Comparison of ENCODE assay signal across 23 cellular contexts in the genomic region with DNA sequence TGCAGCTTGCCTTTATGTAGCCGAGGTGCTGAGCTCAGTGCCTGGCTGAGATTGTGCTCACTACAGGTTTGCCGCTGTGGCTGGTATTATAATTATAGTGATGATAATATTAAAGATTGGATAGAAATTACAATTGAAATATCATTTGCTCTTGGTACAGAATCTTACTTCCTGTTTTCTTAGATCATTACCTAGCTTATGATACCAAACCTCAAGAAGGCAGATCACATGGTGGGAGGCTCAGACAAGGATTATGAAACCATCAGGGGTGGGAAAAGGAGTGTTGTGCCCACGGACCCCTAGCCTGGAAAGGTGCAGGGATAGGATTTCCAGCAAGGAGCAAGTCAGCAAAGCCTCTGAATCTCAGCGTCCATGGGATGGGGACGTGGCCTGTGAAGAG.
DNase-seq lines count a peak whose midpoint lies in the region; ATAC-seq, FAIRE-seq and TF ChIP-seq lines count a peak whose summit lies in the region.
"Had no signal": no experiment of that assay in that cellular context is flagged by ENCODE, and none has a peak within 500 bp of the region (broad histone marks: within the 10 kb centered on the region; RNA-seq: fewer than 3 reads in every experiment).

No MANE protein-coding gene starts in this region.

- H3F3A ChIP-seq in SK-N-SH (replicated peaks; ENCODE audit: insufficient read depth) = peaks cover 28% of the 10 kb centered on the region

- peaks cover 67% of the 10 kb centered on the region for H3K36me3 Mint-ChIP-seq in activated CD4-positive, alpha-beta T cell treated with anti-CD3 and anti-CD28 coated beads, Interleukin-2, amount 10 ng/mL, durations not matched to agents 24 days and 14 days (ENCODE audit: low read depth)
- H3K36me3 Mint-ChIP-seq in activated T-helper 17 cell treated with anti-CD3 and anti-CD28 coated beads, Interleukin-2, amount 50 U/mL, for 72 hours (ENCODE audit: low read depth) = peaks cover 98% of the 10 kb centered on the region
- H3K36me3 Mint-ChIP-seq in natural killer cell treated with Interleukin-12 subunit alpha and Interleukin-12 subunit beta and Interleukin-15 and Interleukin-18, amount 100 ng/mL, for 72 hours = peaks cover 44% of the 10 kb centered on the region

- TF ChIP-seq CTCF in SK-N-SH (IDR thresholded peaks at IDR 0.05) = no peak

- no peaks in the 10 kb centered on the region for H3K27me3 ChIP-seq in SK-N-SH (ENCODE audit: insufficient read depth)
- H3K27me3 ChIP-seq: MG63, SJCRH30 had no signal

- no peaks in the 10 kb centered on the region for H3K79me2 ChIP-seq in SK-N-SH (ENCODE audit: insufficient read depth)

- peak overlapping the region; percentile 26 for H3K27ac Mint-ChIP-seq in activated CD4-positive, alpha-beta T cell treated with anti-CD3 and anti-CD28 coated beads, Interleukin-2, amount 10 ng/mL, durations not matched to agents 24 days and 14 days
- peak overlapping the region; percentile 55 for H3K27ac Mint-ChIP-seq in activated T-helper 17 cell treated with anti-CD3 and anti-CD28 coated beads, Interleukin-2, amount 50 U/mL, for 72 hours
- H3K27ac Mint-ChIP-seq in natural killer cell treated with Interleukin-12 subunit alpha and Interleukin-12 subunit beta and Interleukin-15 and Interleukin-18, amount 100 ng/mL, for 72 hours = peak overlapping the region; percentile 43 to 72

- no peak overlapping the region for H3K9ac ChIP-seq in SK-N-SH

- peaks cover 0 to 10% of the 10 kb centered on the region in 2 experiments; a peak in 1 of 4 replicates for H3K4me1 ChIP-seq in SK-N-SH (ENCODE audit: control insufficient read depth in 1 of 2, insufficient read depth in 2 of 2, low read depth in 1 of 2, low read length in 1 of 2)
- H3K4me1 ChIP-seq: SJCRH30 had no signal

- H3K4me3 Mint-ChIP-seq in activated CD4-positive, alpha-beta T cell treated with anti-CD3 and anti-CD28 coated beads, Interleukin-2, amount 10 ng/mL, durations not matched to agents 24 days and 14 days = no peak overlapping the region
- no peak overlapping the region for H3K4me3 Mint-ChIP-seq in activated T-helper 17 cell treated with anti-CD3 and anti-CD28 coated beads, Interleukin-2, amount 50 U/mL, for 72 hours
- no peak overlapping the region for H3K4me3 Mint-ChIP-seq in natural killer cell treated with Interleukin-12 subunit alpha and Interleukin-12 subunit beta and Interleukin-15 and Interleukin-18, amount 100 ng/mL, for 72 hours
- H3K4me3 Mint-ChIP-seq: nephron had no signal

- POLR2A ChIA-PET in SK-N-SH (lab: Yijun Ruan, JAX) = interaction anchor here (0.6 kb wide), 1 partner anchor 53 kb away, joined by 3 read pairs; no protein-coding TSS in a partner anchor

- no peaks in the 10 kb centered on the region for H3K9me3 ChIP-seq in SK-N-SH
- H3K9me3 ChIP-seq: MG63, SJCRH30, thoracic aorta had no signal

- no peaks in the 10 kb centered on the region for H3K9me2 ChIP-seq in SK-N-SH

- peaks cover 26% of the 10 kb centered on the region for H3K4me1 Mint-ChIP-seq in activated CD4-positive, alpha-beta T cell treated with anti-CD3 and anti-CD28 coated beads, Interleukin-2, amount 10 ng/mL, durations not matched to agents 24 days and 14 days
- peaks cover 19% of the 10 kb centered on the region for H3K4me1 Mint-ChIP-seq in activated T-helper 17 cell treated with anti-CD3 and anti-CD28 coated beads, Interleukin-2, amount 50 U/mL, for 72 hours
- H3K4me1 Mint-ChIP-seq in natural killer cell treated with Interleukin-12 subunit alpha and Interleukin-12 subunit beta and Interleukin-15 and Interleukin-18, amount 100 ng/mL, for 72 hours (ENCODE audit: low read depth in 2 of 2) = peaks cover 35 to 58% of the 10 kb centered on the region in 2 donors

- no peak overlapping the region for H3K4me3 ChIP-seq in SK-N-SH (ENCODE audit: low read depth in 2 of 2, low read length in 1 of 2)
- H3K4me3 ChIP-seq: MG63, PC-9, SJCRH30, thoracic aorta had no signal

- no peak overlapping the region for H3K27ac ChIP-seq in SK-N-SH (ENCODE audit: low read depth in 2 of 2, low read length in 1 of 2)
- H3K27ac ChIP-seq: PC-9, SJCRH30, thoracic aorta had no signal

- intact Hi-C loops in activated CD4-positive, alpha-beta T cell treated with anti-CD3 and anti-CD28 coated beads, Interleukin-2, amount 10 ng/mL, durations not matched to agents 24 days and 14 days (cut with micrococcal nuclease) = no loop called here

- WGBS in SK-N-SH (ENCODE audit: low lambda C conversion rate) = 85% methylated on average over 5 of the region's 5 CpGs

- no peak for TF ChIP-seq EP300 in SK-N-SH (IDR thresholded peaks at IDR 0.05; ENCODE audit: borderline replicate concordance in 1 of 2, low read depth in 1 of 2, low read length in 1 of 2)

- TF ChIP-seq RAD21 in SK-N-SH (IDR thresholded peaks at IDR 0.05; ENCODE audit: low read length) = no peak

- DNase-seq in activated CD4-positive, alpha-beta T cell treated with anti-CD3 and anti-CD28 coated beads, Interleukin-2, amount 10 ng/mL, durations not matched to agents 24 days and 14 days = no peak
- no peak for DNase-seq in activated CD4-positive, alpha-beta T cell treated with anti-CD3 and anti-CD28 coated beads for 48 hours
- DNase-seq in natural killer cell treated with Interleukin-12 subunit alpha and Interleukin-12 subunit beta and Interleukin-15 and Interleukin-18, amount 100 ng/mL, for 72 hours (ENCODE audit: low spot score) = no peak
- DNase-seq in GM12892 (ENCODE audit: insufficient read length) = no peak
- DNase-seq in cerebellar nuclear complex (lab: John Stamatoyannopoulos, UW) = no peak
- DNase-seq in SK-N-SH = no peak
- DNase-seq: ACHN; activated CD8-positive, alpha-beta memory T cell treated with anti-CD3 and anti-CD28 coated beads, Interleukin-2, amount 50 U/mL, for 4 hours; C1 segment of cervical spinal cord; DMS 273 treated with DMSO at 0.1 percent for 48 hours; left cardiac atrium; mesendoderm; MG63; NCI-H187 treated with DMSO at 0.1 percent for 48 hours; NCI-H2227 treated with DMSO at 0.1 percent for 48 hours; NCI-H748 treated with DMSO at 0.1 percent for 48 hours; PC-9 had no signal

- 0 out of 2 replicates have a peak, but pooled peaks cover 8% of the 10 kb centered on the region for H4K20me1 ChIP-seq in SK-N-SH (ENCODE audit: insufficient read depth)

- H3K9me3 Mint-ChIP-seq in activated CD4-positive, alpha-beta T cell treated with anti-CD3 and anti-CD28 coated beads, Interleukin-2, amount 10 ng/mL, durations not matched to agents 24 days and 14 days = no peaks in the 10 kb centered on the region
- no peaks in the 10 kb centered on the region for H3K9me3 Mint-ChIP-seq in activated T-helper 17 cell treated with anti-CD3 and anti-CD28 coated beads, Interleukin-2, amount 50 U/mL, for 72 hours
- no peaks in the 10 kb centered on the region for H3K9me3 Mint-ChIP-seq in natural killer cell treated with Interleukin-12 subunit alpha and Interleukin-12 subunit beta and Interleukin-15 and Interleukin-18, amount 100 ng/mL, for 72 hours
- H3K9me3 Mint-ChIP-seq: nephron had no signal

- no peak for FAIRE-seq in GM12892 (lab: Jason Lieb, UNC)
- FAIRE-seq: colon had no signal

- CTCF ChIA-PET in SK-N-SH (lab: Yijun Ruan, JAX) = interaction anchor here (0.9 kb wide), 1 partner anchor 49 kb away, joined by 4 read pairs; no protein-coding TSS in a partner anchor

- no peak overlapping the region for H3K4me2 ChIP-seq in SK-N-SH
- H3K4me2 ChIP-seq: PC-9 had no signal

- H2AFZ ChIP-seq in SK-N-SH (ENCODE audit: low read depth) = no peak overlapping the region
- H2AFZ ChIP-seq: PC-9 had no signal

- ATAC-seq in HG03354 (IDR thresholded peaks at IDR 0.05; ENCODE audit: poor library complexity, severe bottlenecking, unreplicated experiment) = peak; percentile 65
- ATAC-seq in activated T-helper 17 cell treated with anti-CD3 and anti-CD28 coated beads, Interleukin-2, amount 50 U/mL, for 72 hours (replicated peaks) = no peak
- ATAC-seq in natural killer cell treated with Interleukin-12 subunit alpha and Interleukin-12 subunit beta and Interleukin-15 and Interleukin-18, amount 100 ng/mL, for 72 hours = no peak
- ATAC-seq: left cardiac atrium had no signal

- H3K27me3 Mint-ChIP-seq in activated CD4-positive, alpha-beta T cell treated with anti-CD3 and anti-CD28 coated beads, Interleukin-2, amount 10 ng/mL, durations not matched to agents 24 days and 14 days = no peaks in the 10 kb centered on the region
- no peaks in the 10 kb centered on the region for H3K27me3 Mint-ChIP-seq in activated T-helper 17 cell treated with anti-CD3 and anti-CD28 coated beads, Interleukin-2, amount 50 U/mL, for 72 hours
- no peaks in the 10 kb centered on the region for H3K27me3 Mint-ChIP-seq in natural killer cell treated with Interleukin-12 subunit alpha and Interleukin-12 subunit beta and Interleukin-15 and Interleukin-18, amount 100 ng/mL, for 72 hours

- H3K36me3 ChIP-seq in SK-N-SH (replicated peaks in 1 of 2; ENCODE audit: control insufficient read depth in 1 of 2, insufficient read depth in 2 of 2, low read length in 1 of 2) = peaks cover 19 to 56% of the 10 kb centered on the region in 2 experiments

- no peak for TF ChIP-seq POLR2A in GM12892 (IDR thresholded peaks at IDR 0.05; ENCODE audit: low read depth, low read length)

TF ChIP-seq in SK-N-SH, 30 proteins besides CTCF, POLR2A, EP300 and RAD21:
- TF ChIP-seq JUND (IDR thresholded peaks at IDR 0.05) (no peak), MXI1 (IDR thresholded peaks at IDR 0.05; ENCODE audit: low read depth, low read length) (no peak)
